Comparison of ENCODE assay signal across 9 cellular contexts in the genomic region with DNA sequence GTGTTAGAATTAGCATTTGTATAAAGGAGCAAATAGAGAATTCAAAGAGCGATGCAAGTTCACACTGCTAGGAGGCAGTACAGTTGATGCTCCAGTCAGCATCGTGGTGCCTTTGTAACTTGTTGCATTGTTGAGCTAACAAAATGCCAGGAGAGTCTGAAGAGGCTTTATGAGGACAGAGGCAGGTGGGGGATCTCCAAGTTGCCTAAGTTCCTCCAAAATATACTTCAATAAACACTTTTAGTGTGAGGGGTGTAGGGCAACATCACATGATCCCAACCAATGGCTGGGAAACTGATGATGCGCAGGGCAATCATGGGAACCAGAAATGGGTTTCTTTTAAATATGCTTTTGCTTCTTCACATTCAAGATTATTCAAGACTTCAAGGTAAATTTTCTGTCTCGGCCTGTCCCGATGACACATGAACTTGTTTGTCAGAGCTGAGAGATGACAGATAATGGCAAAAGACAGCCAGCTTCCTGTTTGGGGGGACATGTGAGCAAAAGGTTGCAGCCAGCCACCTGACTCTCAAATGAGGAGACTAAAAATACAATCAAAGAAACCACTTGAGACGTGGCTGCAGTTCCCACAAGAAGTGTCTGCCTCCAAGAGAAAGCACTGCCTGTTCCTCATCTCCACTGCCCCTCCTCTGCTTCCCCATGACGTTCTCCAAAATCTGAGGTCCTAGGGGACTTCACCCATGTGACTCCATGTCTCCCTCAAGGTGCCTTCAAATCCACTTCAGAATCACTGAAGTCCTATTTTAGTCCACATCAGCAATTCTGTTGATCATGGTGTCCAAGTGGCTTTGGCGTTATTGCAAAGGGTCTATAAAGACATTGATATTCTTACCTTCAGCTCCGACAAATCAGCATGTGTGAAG. TPM values are rescaled to one million over a fixed set of nuclear protein-coding genes. Genes with fewer than 3 reads are reported as not detected.
DNase-seq lines count a peak whose midpoint lies in the region; ATAC-seq and TF ChIP-seq lines count a peak whose summit lies in the region.
"Had no signal": no experiment of that assay in that cellular context is flagged by ENCODE, and none has a peak within 500 bp of the region (broad histone marks: within the 10 kb centered on the region; RNA-seq: fewer than 3 reads in every experiment).

No MANE protein-coding gene starts in this region.

- no peak overlapping the region for H3K4me3 ChIP-seq in stomach

- intact Hi-C loops in stomach (cut with DNase I; ENCODE audit: low total_unique reads): no loop called here

- peak overlapping the region in 2 of 5 donors; percentile 10 to 11 for H3K27ac ChIP-seq in stomach

- TF ChIP-seq CTCF in stomach (IDR thresholded peaks at IDR 0.05): no peak

- peaks cover 0 to 10% (median 0%) of the 10 kb centered on the region in 3 donors for H3K27me3 ChIP-seq in stomach

- H3K36me3 ChIP-seq in stomach: no peaks in the 10 kb centered on the region

- no peak for TF ChIP-seq POLR2A in GM18505 (IDR thresholded peaks at IDR 0.05; ENCODE audit: borderline replicate concordance, extremely low read depth, insufficient read depth, insufficient read length)
- no peak for TF ChIP-seq POLR2A in stomach (IDR thresholded peaks at IDR 0.05)

- H3K4me1 ChIP-seq in stomach: no peaks in the 10 kb centered on the region

- WGBS in stomach, 5 donors: 74 to 84% (median 81%) methylated on average over 9 of the region's 9 CpGs

- peak in 4 of 5 donors; percentile 47 to 54 (median 52) for DNase-seq in T-helper 1 cell
- peak; percentile 80 for DNase-seq in central memory CD4-positive, alpha-beta T cell
- DNase-seq in stimulated activated CD8-positive, alpha-beta memory T cell treated with anti-CD3 and anti-CD28 coated beads, Interleukin-4, amount 100 ng/mL, for 48 hours: peak; percentile 57
- DNase-seq in stomach: no peak
- no peak for DNase-seq in mucosa of gallbladder (ENCODE audit: low spot score)

- H3K9me3 ChIP-seq in stomach: no peaks in the 10 kb centered on the region

- ATAC-seq in GM18505 (IDR thresholded peaks at IDR 0.05; ENCODE audit: unreplicated experiment) (peak; percentile 76), HG02870 (IDR thresholded peaks at IDR 0.05; ENCODE audit: unreplicated experiment) (peak; percentile 58), SK-N-SH treated with all-trans-retinoic acid at 6 μM for 48 hours (no peak)
- ATAC-seq: HCT116 had no signal

- TF ChIP-seq EP300 in stomach (IDR thresholded peaks at IDR 0.05): no peak

TF ChIP-seq in SK-N-SH treated with all-trans-retinoic acid at 6 μM for 48 hours, 23 proteins besides CTCF, POLR2A, EP300 and RAD21:
- TF ChIP-seq ZFP30 (CRISPR knock-in tag; IDR thresholded peaks at IDR 0.05): no peak
- no peak for TF ChIP-seq SNAI2 (CRISPR knock-in tag; IDR thresholded peaks at IDR 0.05)
- no peak for TF ChIP-seq RARB (CRISPR knock-in tag; IDR thresholded peaks at IDR 0.05)
- no peak for TF ChIP-seq ZC3H10 (CRISPR knock-in tag; IDR thresholded peaks at IDR 0.05)
- TF ChIP-seq BACH2 (CRISPR knock-in tag; IDR thresholded peaks at IDR 0.05; ENCODE audit: borderline replicate concordance): no peak
- no peak for TF ChIP-seq ISL1 (CRISPR knock-in tag; IDR thresholded peaks at IDR 0.05)
- no peak for TF ChIP-seq ZNF70 (CRISPR knock-in tag; IDR thresholded peaks at IDR 0.05)
- TF ChIP-seq, protein P1, sequence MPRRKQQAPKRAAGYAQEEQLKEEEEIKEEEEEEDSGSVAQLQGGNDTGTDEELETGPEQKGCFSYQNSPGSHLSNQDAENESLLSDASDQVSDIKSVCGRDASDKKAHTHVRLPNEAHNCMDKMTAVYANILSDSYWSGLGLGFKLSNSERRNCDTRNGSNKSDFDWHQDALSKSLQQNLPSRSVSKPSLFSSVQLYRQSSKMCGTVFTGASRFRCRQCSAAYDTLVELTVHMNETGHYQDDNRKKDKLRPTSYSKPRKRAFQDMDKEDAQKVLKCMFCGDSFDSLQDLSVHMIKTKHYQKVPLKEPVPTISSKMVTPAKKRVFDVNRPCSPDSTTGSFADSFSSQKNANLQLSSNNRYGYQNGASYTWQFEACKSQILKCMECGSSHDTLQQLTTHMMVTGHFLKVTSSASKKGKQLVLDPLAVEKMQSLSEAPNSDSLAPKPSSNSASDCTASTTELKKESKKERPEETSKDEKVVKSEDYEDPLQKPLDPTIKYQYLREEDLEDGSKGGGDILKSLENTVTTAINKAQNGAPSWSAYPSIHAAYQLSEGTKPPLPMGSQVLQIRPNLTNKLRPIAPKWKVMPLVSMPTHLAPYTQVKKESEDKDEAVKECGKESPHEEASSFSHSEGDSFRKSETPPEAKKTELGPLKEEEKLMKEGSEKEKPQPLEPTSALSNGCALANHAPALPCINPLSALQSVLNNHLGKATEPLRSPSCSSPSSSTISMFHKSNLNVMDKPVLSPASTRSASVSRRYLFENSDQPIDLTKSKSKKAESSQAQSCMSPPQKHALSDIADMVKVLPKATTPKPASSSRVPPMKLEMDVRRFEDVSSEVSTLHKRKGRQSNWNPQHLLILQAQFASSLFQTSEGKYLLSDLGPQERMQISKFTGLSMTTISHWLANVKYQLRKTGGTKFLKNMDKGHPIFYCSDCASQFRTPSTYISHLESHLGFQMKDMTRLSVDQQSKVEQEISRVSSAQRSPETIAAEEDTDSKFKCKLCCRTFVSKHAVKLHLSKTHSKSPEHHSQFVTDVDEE (CRISPR knock-in tag; IDR thresholded peaks at IDR 0.05): no peak
- no peak for TF ChIP-seq CSDC2 (CRISPR knock-in tag; IDR thresholded peaks at IDR 0.05)
- TF ChIP-seq ZNF565 (CRISPR knock-in tag; conservative IDR thresholded peaks at IDR 0.05; ENCODE audit: low read depth): no peak
- no peak for TF ChIP-seq ZNF8 (CRISPR knock-in tag; IDR thresholded peaks at IDR 0.05)
- TF ChIP-seq, protein P2, sequence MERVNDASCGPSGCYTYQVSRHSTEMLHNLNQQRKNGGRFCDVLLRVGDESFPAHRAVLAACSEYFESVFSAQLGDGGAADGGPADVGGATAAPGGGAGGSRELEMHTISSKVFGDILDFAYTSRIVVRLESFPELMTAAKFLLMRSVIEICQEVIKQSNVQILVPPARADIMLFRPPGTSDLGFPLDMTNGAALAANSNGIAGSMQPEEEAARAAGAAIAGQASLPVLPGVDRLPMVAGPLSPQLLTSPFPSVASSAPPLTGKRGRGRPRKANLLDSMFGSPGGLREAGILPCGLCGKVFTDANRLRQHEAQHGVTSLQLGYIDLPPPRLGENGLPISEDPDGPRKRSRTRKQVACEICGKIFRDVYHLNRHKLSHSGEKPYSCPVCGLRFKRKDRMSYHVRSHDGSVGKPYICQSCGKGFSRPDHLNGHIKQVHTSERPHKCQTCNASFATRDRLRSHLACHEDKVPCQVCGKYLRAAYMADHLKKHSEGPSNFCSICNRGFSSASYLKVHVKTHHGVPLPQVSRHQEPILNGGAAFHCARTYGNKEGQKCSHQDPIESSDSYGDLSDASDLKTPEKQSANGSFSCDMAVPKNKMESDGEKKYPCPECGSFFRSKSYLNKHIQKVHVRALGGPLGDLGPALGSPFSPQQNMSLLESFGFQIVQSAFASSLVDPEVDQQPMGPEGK (CRISPR knock-in tag; IDR thresholded peaks at IDR 0.05; ENCODE audit: borderline replicate concordance): no peak
- no peak for TF ChIP-seq ESRRG (CRISPR knock-in tag; IDR thresholded peaks at IDR 0.05)
- TF ChIP-seq, protein P3, sequence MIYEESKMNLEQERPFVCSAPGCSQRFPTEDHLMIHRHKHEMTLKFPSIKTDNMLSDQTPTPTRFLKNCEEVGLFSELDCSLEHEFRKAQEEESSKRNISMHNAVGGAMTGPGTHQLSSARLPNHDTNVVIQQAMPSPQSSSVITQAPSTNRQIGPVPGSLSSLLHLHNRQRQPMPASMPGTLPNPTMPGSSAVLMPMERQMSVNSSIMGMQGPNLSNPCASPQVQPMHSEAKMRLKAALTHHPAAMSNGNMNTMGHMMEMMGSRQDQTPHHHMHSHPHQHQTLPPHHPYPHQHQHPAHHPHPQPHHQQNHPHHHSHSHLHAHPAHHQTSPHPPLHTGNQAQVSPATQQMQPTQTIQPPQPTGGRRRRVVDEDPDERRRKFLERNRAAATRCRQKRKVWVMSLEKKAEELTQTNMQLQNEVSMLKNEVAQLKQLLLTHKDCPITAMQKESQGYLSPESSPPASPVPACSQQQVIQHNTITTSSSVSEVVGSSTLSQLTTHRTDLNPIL (CRISPR knock-in tag; IDR thresholded peaks at IDR 0.05; ENCODE audit: low read depth): no peak
- TF ChIP-seq, protein P4, sequence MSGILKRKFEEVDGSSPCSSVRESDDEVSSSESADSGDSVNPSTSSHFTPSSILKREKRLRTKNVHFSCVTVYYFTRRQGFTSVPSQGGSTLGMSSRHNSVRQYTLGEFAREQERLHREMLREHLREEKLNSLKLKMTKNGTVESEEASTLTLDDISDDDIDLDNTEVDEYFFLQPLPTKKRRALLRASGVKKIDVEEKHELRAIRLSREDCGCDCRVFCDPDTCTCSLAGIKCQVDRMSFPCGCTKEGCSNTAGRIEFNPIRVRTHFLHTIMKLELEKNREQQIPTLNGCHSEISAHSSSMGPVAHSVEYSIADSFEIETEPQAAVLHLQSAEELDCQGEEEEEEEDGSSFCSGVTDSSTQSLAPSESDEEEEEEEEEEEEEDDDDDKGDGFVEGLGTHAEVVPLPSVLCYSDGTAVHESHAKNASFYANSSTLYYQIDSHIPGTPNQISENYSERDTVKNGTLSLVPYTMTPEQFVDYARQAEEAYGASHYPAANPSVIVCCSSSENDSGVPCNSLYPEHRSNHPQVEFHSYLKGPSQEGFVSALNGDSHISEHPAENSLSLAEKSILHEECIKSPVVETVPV (CRISPR knock-in tag; IDR thresholded peaks at IDR 0.05): no peak
- TF ChIP-seq PPARA (CRISPR knock-in tag; IDR thresholded peaks at IDR 0.05; ENCODE audit: borderline replicate concordance): no peak
- TF ChIP-seq GLIS3 (CRISPR knock-in tag; IDR thresholded peaks at IDR 0.05): no peak
- no peak for TF ChIP-seq ZFP3 (CRISPR knock-in tag; IDR thresholded peaks at IDR 0.05)

RNA-seq across cellular contexts. Expression of a gene that starts 39.3 kb away (rescaled TPM):
- total RNA-seq in stomach (1 to 10 TPM in 3 of 5 donors, under 1 TPM in 2; 0.58 to 5.7 (median 3.5) TPM), mucosa of gallbladder (3.7 TPM)
- 1 to 10 TPM in 2 of 3 donors, under 1 TPM in 1; 0.76 to 1.8 (median 1.2) TPM for polyA plus RNA-seq in stomach

Comparison
In these comparisons a context has a peak if more than half of its experiments do, and no peak if none do; other contexts are left out.
1. DNase-seq: peak in T-helper 1 cell (4 of 5), central memory CD4-positive, alpha-beta T cell (single experiment) and stimulated activated CD8-positive, alpha-beta memory T cell treated with anti-CD3 and anti-CD28 coated beads, Interleukin-4, amount 100 ng/mL, for 48 hours (single experiment); none in stomach (single experiment) and mucosa of gallbladder (single experiment).